Comparison of ENCODE assay signal across 4 cellular contexts in the genomic region with DNA sequence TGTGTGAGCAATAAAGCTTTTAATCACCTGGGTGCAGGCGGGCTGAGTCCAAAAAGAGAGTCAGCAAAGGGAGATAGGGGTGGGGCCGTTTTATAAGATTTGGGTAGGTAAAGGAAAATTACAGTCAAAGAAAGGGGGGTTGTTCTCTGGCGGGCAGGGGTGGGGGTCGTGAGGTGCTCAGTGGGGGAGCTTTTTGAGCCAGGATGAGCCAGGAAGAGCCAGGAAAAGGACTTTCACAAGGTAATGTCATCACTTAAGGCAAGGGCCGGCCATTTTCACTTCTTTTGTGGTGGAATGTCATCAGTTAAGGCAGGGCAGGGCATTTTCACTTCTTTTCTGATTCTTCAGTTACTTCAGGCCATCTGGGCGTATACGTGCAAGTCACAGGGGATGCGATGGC. TPM values are rescaled to one million over a fixed set of nuclear protein-coding genes. Genes with fewer than 3 reads are reported as not detected.
"Had no signal": no experiment of that assay in that cellular context is flagged by ENCODE, and none has a peak within 500 bp of the region (broad histone marks: within the 10 kb centered on the region; RNA-seq: fewer than 3 reads in every experiment).

No MANE protein-coding gene starts in this region.

RNA-seq across cellular contexts. Expression of gene NUAK1, which starts 3.2 kb away (rescaled TPM):
- total RNA-seq: activated CD4-positive, alpha-beta T cell treated with anti-CD3 and anti-CD28 coated beads, Interleukin-2, amount 10 ng/mL, durations not matched to agents 7 days and 5 days; activated CD8-positive, alpha-beta memory T cell treated with anti-CD3 and anti-CD28 coated beads, Interleukin-2, amount 10 ng/mL, durations not matched to agents 7 days and 5 days; activated CD8-positive, alpha-beta T cell treated with anti-CD3 and anti-CD28 coated beads for 36 hours; naive thymus-derived CD8-positive, alpha-beta T cell had no signal
